8 cellular contexts compared by ENCODE assay signal in the genomic region with DNA sequence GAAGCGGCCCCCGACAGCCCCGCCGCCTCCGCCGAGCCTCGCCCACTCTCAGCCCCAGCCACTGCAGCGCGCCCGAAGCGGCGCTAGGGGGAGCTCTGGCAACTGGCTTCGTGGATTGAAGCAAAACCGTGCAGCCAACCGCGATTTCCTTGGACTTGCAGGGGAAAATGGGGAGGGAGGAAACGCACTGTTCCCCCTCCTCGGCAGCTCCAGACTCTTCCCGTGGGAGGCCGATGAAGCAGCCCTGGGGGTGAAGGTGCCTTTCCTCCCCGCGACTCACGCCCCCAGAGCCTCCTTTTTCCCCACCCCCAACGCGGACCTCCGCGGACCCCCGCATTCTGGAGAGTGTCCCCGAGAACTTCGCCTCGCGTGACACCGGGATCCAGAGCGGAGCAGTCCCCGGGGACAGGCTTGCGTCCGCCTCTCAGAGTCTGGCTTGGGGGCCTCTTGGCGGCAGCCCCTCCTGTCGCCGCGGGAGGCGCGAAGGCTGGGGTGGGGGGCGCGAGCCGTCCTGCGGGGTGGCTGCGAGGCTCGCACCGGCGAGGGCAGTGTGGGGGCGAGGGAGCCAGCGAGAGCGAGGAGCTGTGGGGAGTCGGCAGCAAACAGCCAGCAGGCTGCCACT. TPM values are rescaled to one million over a fixed set of nuclear protein-coding genes. Genes with fewer than 3 reads are reported as not detected.
DNase-seq lines count a peak whose midpoint lies in the region; ATAC-seq and TF ChIP-seq lines count a peak whose summit lies in the region.

No MANE protein-coding gene starts in this region.

- H2AFZ ChIP-seq in Karpas-422 (ENCODE audit: low read length) = no peak overlapping the region

- H3K79me2 ChIP-seq in Karpas-422 (ENCODE audit: low read length) = no peaks in the 10 kb centered on the region

- H3K27me3 Mint-ChIP-seq in nephron (ENCODE audit: low read depth) = peaks cover 9% of the 10 kb centered on the region

- H3K36me3 ChIP-seq in Karpas-422 (ENCODE audit: insufficient read depth, low read length) = no peaks in the 10 kb centered on the region
- no peaks in the 10 kb centered on the region for H3K36me3 ChIP-seq in RWPE2 (ENCODE audit: low read depth)

- H3K9me2 ChIP-seq in Karpas-422 (replicated peaks; ENCODE audit: insufficient read depth, low read length) = no peaks in the 10 kb centered on the region

- peaks cover 6% of the 10 kb centered on the region; the same call in 1 of the 2 replicates for H4K20me1 ChIP-seq in Karpas-422 (ENCODE audit: insufficient read depth, low read depth, low read length)

- no peaks in the 10 kb centered on the region for H3K9me3 Mint-ChIP-seq in nephron

- H3K27ac ChIP-seq in Karpas-422 (ENCODE audit: low read length) (no peak overlapping the region), RWPE2 (ENCODE audit: poor library complexity, severe bottlenecking) (peak overlapping the region; percentile 95)

- H3K9me3 ChIP-seq in Karpas-422 (ENCODE audit: low read length) (no peaks in the 10 kb centered on the region), RWPE2 (ENCODE audit: severe bottlenecking) (no peaks in the 10 kb centered on the region)

- H3K9ac ChIP-seq in Karpas-422 (ENCODE audit: low read length) = peak overlapping the region; percentile 67

- peak overlapping the region; percentile 93 to 97 (median 93) for H3K4me3 Mint-ChIP-seq in nephron

- peak overlapping the region; percentile 74 for H3K4me3 ChIP-seq in Karpas-422 (ENCODE audit: low read length)
- H3K4me3 ChIP-seq in RWPE2 (ENCODE audit: severe bottlenecking) = peak overlapping the region; percentile 71
- H3K4me3 ChIP-seq in fibroblast of the aortic adventitia (ENCODE audit: low read depth, low read length) = peak overlapping the region; percentile 87

- H3K4me1 ChIP-seq in Karpas-422 (ENCODE audit: low read length) (peaks cover 46% of the 10 kb centered on the region), RWPE2 (ENCODE audit: insufficient read depth, poor library complexity, severe bottlenecking) (peaks cover 11% of the 10 kb centered on the region)

- TF ChIP-seq CTCF in RWPE2 (IDR thresholded peaks at IDR 0.05; ENCODE audit: poor library complexity, severe bottlenecking) = peak; percentile 95
- TF ChIP-seq CTCF in fibroblast of the aortic adventitia (IDR thresholded peaks at IDR 0.05; ENCODE audit: insufficient read depth, low read length) = peak; percentile 96
- peak; percentile 96 to 98 (median 98) for TF ChIP-seq CTCF in nephron (IDR thresholded peaks at IDR 0.05; ENCODE audit: unreplicated experiment in 3 of 3)

- no peaks in the 10 kb centered on the region for H3K36me3 Mint-ChIP-seq in nephron (ENCODE audit: low read depth)

- peak overlapping the region; percentile 99 for H3K27ac Mint-ChIP-seq in nephron

- H3K4me2 ChIP-seq in Karpas-422 (ENCODE audit: low read depth, low read length, poor library complexity, severe bottlenecking) = peak overlapping the region; percentile 97

- peaks cover 16% of the 10 kb centered on the region for H3K4me1 Mint-ChIP-seq in nephron

- peak; percentile 93 for DNase-seq in DMS 273 (lab: John Stamatoyannopoulos, UW; ENCODE audit: unreplicated experiment)
- DNase-seq in Karpas-422 = peak; percentile 91
- DNase-seq in RWPE2 (ENCODE audit: low spot score) = no peak
- DNase-seq in activated effector memory CD4-positive, alpha-beta T cell treated with anti-CD3 and anti-CD28 coated beads, Interleukin-2, amount 50 U/mL, for 16 hours = peak; percentile 92
- DNase-seq in fibroblast of the aortic adventitia (ENCODE audit: low read depth) = peak; percentile 96
- DNase-seq in stimulated activated naive CD4-positive, alpha-beta T cell (lab: John Stamatoyannopoulos, UW) = peak; percentile 51 to 75 (median 70)

- ATAC-seq in RWPE2 (ENCODE audit: low read depth) (peak; percentile 28), GM18867 (IDR thresholded peaks at IDR 0.05; ENCODE audit: unreplicated experiment) (no peak)

- no peaks in the 10 kb centered on the region; the same call in 1 of the 2 replicates for H3K27me3 ChIP-seq in Karpas-422 (ENCODE audit: low read length)
- no peaks in the 10 kb centered on the region for H3K27me3 ChIP-seq in RWPE2 (ENCODE audit: insufficient read depth, poor library complexity, severe bottlenecking)

RNA-seq across cellular contexts. Expression of a gene that starts 3.8 kb away (rescaled TPM):
- 0.48 and 2.3 TPM in 2 replicates for total RNA-seq in Karpas-422 (2014; rRNA removed; shearing (Covaris generic); ENCODE audit: low replicate concordance)
- total RNA-seq in fibroblast of the aortic adventitia (ENCODE audit: low replicate concordance) = 28.0 and 42.0 TPM in 2 replicates
